Comparison of ENCODE assay signal across 11 cellular contexts in the genomic region with DNA sequence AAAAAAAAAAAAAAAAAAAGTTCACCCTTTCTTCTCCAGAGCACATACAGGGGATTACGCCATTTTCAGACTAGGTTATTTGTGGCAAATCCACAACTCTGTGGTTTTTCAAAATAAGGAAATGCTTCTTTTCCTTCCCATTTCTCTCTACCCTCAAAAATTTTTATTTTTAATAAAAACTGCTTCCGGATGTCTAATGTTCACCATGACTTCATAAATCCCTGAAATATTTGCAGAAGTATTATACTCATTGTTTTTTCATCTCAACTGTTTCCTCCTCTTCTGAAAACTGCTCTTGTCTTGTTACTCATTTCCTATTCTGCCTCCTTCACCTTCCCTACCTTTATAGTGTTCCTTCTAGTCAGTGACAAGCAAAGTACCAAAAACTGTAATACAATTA.
"Had no signal": no experiment of that assay in that cellular context is flagged by ENCODE, and none has a peak within 500 bp of the region (broad histone marks: within the 10 kb centered on the region; RNA-seq: fewer than 3 reads in every experiment).

No MANE protein-coding gene starts in this region.

- H3K4me3 ChIP-seq: gastrocnemius medialis, heart right ventricle, lung, neural progenitor cell, ovary had no signal

- DNase-seq: activated naive CD4-positive, alpha-beta T cell treated with anti-CD3 and anti-CD28 coated beads for 36 hours; activated naive CD8-positive, alpha-beta T cell treated with anti-CD3 and anti-CD28 coated beads, Interleukin-2, amount 50 U/mL, for 24 hours; aorta; erythroblast; gastrocnemius medialis; heart right ventricle; left colon; ovary; stimulated activated CD4-positive, alpha-beta T cell treated with anti-CD3 and anti-CD28 coated beads, Interleukin-1b, Interleukin-23, amount 100 ng/mL, for 48 hours had no signal
